8 cellular contexts compared by ENCODE assay signal in genomic region chr12:42023733-42024494, GRCh38.
A peak's percentile ranks its signal among the peaks of the same experiment; 100 is the strongest.
DNase-seq lines count a peak whose midpoint lies in the region; ATAC-seq and TF ChIP-seq lines count a peak whose summit lies in the region.

No MANE protein-coding gene starts in this region.

- H3K4me1 ChIP-seq in lung (ENCODE audit: control insufficient read depth in 2 of 2, insufficient read depth in 2 of 2, low read length in 2 of 2): peaks cover 0 to 5% of the 10 kb centered on the region in 2 donors

- H3K27ac ChIP-seq in dorsolateral prefrontal cortex (peak overlapping the region in 1 of 59 donors; percentile 0), lung (ENCODE audit: low read depth in 1 of 2, low read length in 1 of 2) (no peak overlapping the region)

- ATAC-seq in GM18511 (IDR thresholded peaks at IDR 0.05; ENCODE audit: unreplicated experiment): peak; percentile 93
- ATAC-seq in HG03060 (IDR thresholded peaks at IDR 0.05; ENCODE audit: low read depth, unreplicated experiment): peak; percentile 84
- peak; percentile 63 for ATAC-seq in lung (ENCODE audit: insufficient read depth, low FRiP score)

- H3K4me3 ChIP-seq in dorsolateral prefrontal cortex (peak overlapping the region in 57 of 59 donors; percentile 25 to 64 (median 51)), lung (no peak overlapping the region)

- DNase-seq in ACHN (peak; percentile 73), NCI-H446 (lab: John Stamatoyannopoulos, UW) (peak; percentile 21 to 84), dorsolateral prefrontal cortex (peak; percentile 47 to 87 (median 66)), lung (ENCODE audit: low spot score) (peak; percentile 74)
- peak; percentile 65 for DNase-seq in activated CD4-positive, alpha-beta T cell treated with anti-CD3 and anti-CD28 coated beads, Interleukin-2, amount 50 U/mL, for 1 hour
- peak; percentile 45 to 68 (median 52) for DNase-seq in stimulated activated CD4-positive, alpha-beta T cell treated with anti-CD3 and anti-CD28 coated beads, TNF-alpha, amount 100 ng/mL, for 24 hours (ENCODE audit: low read depth in 3 of 3)

- H3K9me3 ChIP-seq in lung (ENCODE audit: control insufficient read depth in 2 of 2, insufficient read depth in 1 of 2, low read length in 1 of 2): no peaks in the 10 kb centered on the region

- TF ChIP-seq CTCF in dorsolateral prefrontal cortex (IDR thresholded peaks at IDR 0.05 in 54 of 56, conservative IDR thresholded peaks at IDR 0.05 in 2 of 56; ENCODE audit: low read depth in 1 of 56, partially characterized antibody in 56 of 56) (peak; percentile 86 to 99 (median 97)), lung (IDR thresholded peaks at IDR 0.05; ENCODE audit: control extremely low read depth, extremely low read depth) (peak; percentile 71)

- no peaks in the 10 kb centered on the region for H3K36me3 ChIP-seq in lung (ENCODE audit: control insufficient read depth in 2 of 2, insufficient read depth in 2 of 2, low read length in 2 of 2)

- 10 to 15% methylated on average over 25 of the region's 25 CpGs for WGBS in lung, 2 donors

- intact Hi-C loops in dorsolateral prefrontal cortex (cut with DNase I): loop anchor here (1.0 to 10.0 kb wide), 5 partner anchors 308 to 762 kb away; no protein-coding TSS in a partner anchor

- H3K27me3 ChIP-seq in dorsolateral prefrontal cortex: no peaks in the 10 kb centered on the region
- no peaks in the 10 kb centered on the region for H3K27me3 ChIP-seq in lung (ENCODE audit: control insufficient read depth, insufficient read depth)

- in situ Hi-C loops in ACHN (cut with HindIII; ENCODE audit: low pct_ligation_motif_present, low pct_unique_long_range_greater_than_20kb, low sequenced_read_pairs): no loop called here
